9 cellular contexts compared by ENCODE assay signal in genomic region chr3:128497305-128498126, GRCh38. TPM values are rescaled to one million over a fixed set of nuclear protein-coding genes. Genes with fewer than 3 reads are reported as not detected.
DNase-seq lines count a peak whose midpoint lies in the region; ATAC-seq and TF ChIP-seq lines count a peak whose summit lies in the region.
"Had no signal": no experiment of that assay in that cellular context is flagged by ENCODE, and none has a peak within 500 bp of the region (broad histone marks: within the 10 kb centered on the region; RNA-seq: fewer than 3 reads in every experiment).

No MANE protein-coding gene starts in this region.

- TF ChIP-seq CTCF in WTC11 (IDR thresholded peaks at IDR 0.05) (peak; percentile 86), cardiac fibroblast (IDR thresholded peaks at IDR 0.05; ENCODE audit: low read depth, low read length) (peak; percentile 57)

- no peak overlapping the region for H3K27ac Mint-ChIP-seq in WTC11

- peaks cover 88% of the 10 kb centered on the region for H3K27me3 Mint-ChIP-seq in WTC11 (ENCODE audit: low read depth)

- peak; percentile 40 to 72 for DNase-seq in NCI-H187 (lab: John Stamatoyannopoulos, UW)
- no peak for DNase-seq in NCI-H187 treated with DMSO at 0.1 percent for 48 hours (lab: John Stamatoyannopoulos, UW)
- peak; percentile 86 for DNase-seq in NCI-H2171 (lab: John Stamatoyannopoulos, UW)
- peak; percentile 93 for DNase-seq in WTC11 (ENCODE audit: low spot score)
- DNase-seq in cardiac fibroblast (ENCODE audit: low read depth in 2 of 2): peak in 1 of 2 donors; percentile 43
- peak; percentile 61 for DNase-seq in left lobe of liver (ENCODE audit: low spot score)
- DNase-seq in stimulated activated CD4-positive, alpha-beta T cell treated with anti-CD3 and anti-CD28 coated beads, Interleukin-2, amount 100 ng/mL, for 48 hours: peak; percentile 66 to 78

- POLR2A ChIA-PET in WTC11 (lab: Charles Lee): interaction anchor here (1.0 kb wide), 1 partner anchor 344 kb away, joined by 3 read pairs; the partner anchor contains the start of gene EEFSEC

- CTCF ChIA-PET in WTC11 (lab: Charles Lee): interaction anchor here (0.5 to 3.0 kb wide), 56 partner anchors 9 to 421 kb away, joined by 3 to 54 read pairs (median 4); no protein-coding TSS in a partner anchor

- H3K4me3 Mint-ChIP-seq in WTC11: peak overlapping the region; percentile 71

- H3K4me3 ChIP-seq in cardiac fibroblast (replicated peaks in 1 of 2; ENCODE audit: low read depth in 2 of 2, low read length in 2 of 2): peak overlapping the region; percentile 54 to 62

- H3K9me3 Mint-ChIP-seq in WTC11: no peaks in the 10 kb centered on the region

- peak; percentile 66 for ATAC-seq in WTC11
- ATAC-seq in left lobe of liver: peak; percentile 78
- no peak for ATAC-seq in HG03196 (IDR thresholded peaks at IDR 0.05; ENCODE audit: unreplicated experiment)

- H3K4me1 Mint-ChIP-seq in WTC11: peaks cover 21% of the 10 kb centered on the region

- no peaks in the 10 kb centered on the region for H3K36me3 Mint-ChIP-seq in WTC11

TF ChIP-seq in WTC11, 78 proteins besides CTCF, POLR2A, EP300 and RAD21:
- TF ChIP-seq FOXP1 (CRISPR knock-in tag; IDR thresholded peaks at IDR 0.05; ENCODE audit: borderline replicate concordance) (peak; percentile 12; the same call in 1 of the 2 replicates), ZBTB43 (CRISPR knock-in tag; IDR thresholded peaks at IDR 0.05) (0 out of 2 replicates have a peak, but pooled peaks have one; percentile 13), GABPB1 (CRISPR knock-in tag; IDR thresholded peaks at IDR 0.05) (no peak), TCF7 (CRISPR knock-in tag; IDR thresholded peaks at IDR 0.05; ENCODE audit: low read depth) (no peak), NFE2L1 (CRISPR knock-in tag; IDR thresholded peaks at IDR 0.05) (0 out of 2 replicates have a peak, but pooled peaks have one; percentile 2), RELA (CRISPR knock-in tag; IDR thresholded peaks at IDR 0.05; ENCODE audit: borderline replicate concordance) (no peak), ZSCAN18 (CRISPR knock-in tag; IDR thresholded peaks at IDR 0.05) (no peak), MAX (CRISPR knock-in tag; IDR thresholded peaks at IDR 0.05) (peak; percentile 49; the same call in 1 of the 2 replicates)
- TF ChIP-seq, protein P1, sequence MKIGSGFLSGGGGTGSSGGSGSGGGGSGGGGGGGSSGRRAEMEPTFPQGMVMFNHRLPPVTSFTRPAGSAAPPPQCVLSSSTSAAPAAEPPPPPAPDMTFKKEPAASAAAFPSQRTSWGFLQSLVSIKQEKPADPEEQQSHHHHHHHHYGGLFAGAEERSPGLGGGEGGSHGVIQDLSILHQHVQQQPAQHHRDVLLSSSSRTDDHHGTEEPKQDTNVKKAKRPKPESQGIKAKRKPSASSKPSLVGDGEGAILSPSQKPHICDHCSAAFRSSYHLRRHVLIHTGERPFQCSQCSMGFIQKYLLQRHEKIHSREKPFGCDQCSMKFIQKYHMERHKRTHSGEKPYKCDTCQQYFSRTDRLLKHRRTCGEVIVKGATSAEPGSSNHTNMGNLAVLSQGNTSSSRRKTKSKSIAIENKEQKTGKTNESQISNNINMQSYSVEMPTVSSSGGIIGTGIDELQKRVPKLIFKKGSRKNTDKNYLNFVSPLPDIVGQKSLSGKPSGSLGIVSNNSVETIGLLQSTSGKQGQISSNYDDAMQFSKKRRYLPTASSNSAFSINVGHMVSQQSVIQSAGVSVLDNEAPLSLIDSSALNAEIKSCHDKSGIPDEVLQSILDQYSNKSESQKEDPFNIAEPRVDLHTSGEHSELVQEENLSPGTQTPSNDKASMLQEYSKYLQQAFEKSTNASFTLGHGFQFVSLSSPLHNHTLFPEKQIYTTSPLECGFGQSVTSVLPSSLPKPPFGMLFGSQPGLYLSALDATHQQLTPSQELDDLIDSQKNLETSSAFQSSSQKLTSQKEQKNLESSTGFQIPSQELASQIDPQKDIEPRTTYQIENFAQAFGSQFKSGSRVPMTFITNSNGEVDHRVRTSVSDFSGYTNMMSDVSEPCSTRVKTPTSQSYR (CRISPR knock-in tag; IDR thresholded peaks at IDR 0.05): no peak
- TF ChIP-seq, protein P2, sequence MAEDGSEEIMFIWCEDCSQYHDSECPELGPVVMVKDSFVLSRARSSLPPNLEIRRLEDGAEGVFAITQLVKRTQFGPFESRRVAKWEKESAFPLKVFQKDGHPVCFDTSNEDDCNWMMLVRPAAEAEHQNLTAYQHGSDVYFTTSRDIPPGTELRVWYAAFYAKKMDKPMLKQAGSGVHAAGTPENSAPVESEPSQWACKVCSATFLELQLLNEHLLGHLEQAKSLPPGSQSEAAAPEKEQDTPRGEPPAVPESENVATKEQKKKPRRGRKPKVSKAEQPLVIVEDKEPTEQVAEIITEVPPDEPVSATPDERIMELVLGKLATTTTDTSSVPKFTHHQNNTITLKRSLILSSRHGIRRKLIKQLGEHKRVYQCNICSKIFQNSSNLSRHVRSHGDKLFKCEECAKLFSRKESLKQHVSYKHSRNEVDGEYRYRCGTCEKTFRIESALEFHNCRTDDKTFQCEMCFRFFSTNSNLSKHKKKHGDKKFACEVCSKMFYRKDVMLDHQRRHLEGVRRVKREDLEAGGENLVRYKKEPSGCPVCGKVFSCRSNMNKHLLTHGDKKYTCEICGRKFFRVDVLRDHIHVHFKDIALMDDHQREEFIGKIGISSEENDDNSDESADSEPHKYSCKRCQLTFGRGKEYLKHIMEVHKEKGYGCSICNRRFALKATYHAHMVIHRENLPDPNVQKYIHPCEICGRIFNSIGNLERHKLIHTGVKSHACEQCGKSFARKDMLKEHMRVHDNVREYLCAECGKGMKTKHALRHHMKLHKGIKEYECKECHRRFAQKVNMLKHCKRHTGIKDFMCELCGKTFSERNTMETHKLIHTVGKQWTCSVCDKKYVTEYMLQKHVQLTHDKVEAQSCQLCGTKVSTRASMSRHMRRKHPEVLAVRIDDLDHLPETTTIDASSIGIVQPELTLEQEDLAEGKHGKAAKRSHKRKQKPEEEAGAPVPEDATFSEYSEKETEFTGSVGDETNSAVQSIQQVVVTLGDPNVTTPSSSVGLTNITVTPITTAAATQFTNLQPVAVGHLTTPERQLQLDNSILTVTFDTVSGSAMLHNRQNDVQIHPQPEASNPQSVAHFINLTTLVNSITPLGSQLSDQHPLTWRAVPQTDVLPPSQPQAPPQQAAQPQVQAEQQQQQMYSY (CRISPR knock-in tag; IDR thresholded peaks at IDR 0.05): no peak

RNA-seq across cellular contexts. Expression of gene GATA2, which starts 4.5 kb away (rescaled TPM):
- 1.3 to 1.6 TPM (median 1.5 TPM) in 3 replicates for total RNA-seq in WTC11 (2021)
- total RNA-seq in left lobe of liver: 1.3 TPM

RNA-seq across cellular contexts. Expression of gene DNAJB8, which starts 30.8 kb away (rescaled TPM):
- total RNA-seq in WTC11 (2021): not detected in 3 replicates
- not detected for total RNA-seq in left lobe of liver
- total RNA-seq: renal cortical epithelial cell had no signal
